8 cellular contexts compared by ENCODE assay signal in genomic region chr10:79826496-79827215, GRCh38.
DNase-seq lines count a peak whose midpoint lies in the region; ATAC-seq and TF ChIP-seq lines count a peak whose summit lies in the region.
"Not testable (repeated sequence)": the region's sequence is repeated elsewhere in the genome, so short reads cannot be mapped to it uniquely, and the experiment has no call there.

Gene NUTM2E, plus strand, starts transcription at chr10:79826739. Its CDS starts 15,002 bp downstream, at chr10:79841741.

- peak; percentile 94 for ATAC-seq in GM19035 (IDR thresholded peaks at IDR 0.05; ENCODE audit: unreplicated experiment)
- peak; percentile 92 for ATAC-seq in HG03175 (IDR thresholded peaks at IDR 0.05; ENCODE audit: unreplicated experiment)

- H3K4me3 ChIP-seq in AG10803 (ENCODE audit: low read length), result peak within 1 kb of the TSS; percentile 60

- peak; percentile 74 for DNase-seq in AG10803 (ENCODE audit: low read depth)
- peak; percentile 67 for DNase-seq in NCI-H446 treated with DMSO at 0.1 percent for 48 hours (lab: John Stamatoyannopoulos, UW)
- DNase-seq in activated CD4-positive, alpha-beta T cell treated with anti-CD3 and anti-CD28 coated beads, Interleukin-2, amount 50 U/mL, for 24 hours (ENCODE audit: low read depth in 1 of 2, low spot score in 1 of 2), result peak; percentile 54 to 55
- DNase-seq in dedifferentiated amniotic fluid mesenchymal stem cell (ENCODE audit: extremely low spot score), result peak; percentile 41
- peak; percentile 90 for DNase-seq in left kidney (ENCODE audit: low read depth, low spot score)
- peak; percentile 74 for DNase-seq in stimulated activated CD4-positive, alpha-beta T cell treated with anti-CD3 and anti-CD28 coated beads, Interleukin-15, amount 100 ng/mL, for 24 hours

- TF ChIP-seq CTCF in AG10803 (conservative IDR thresholded peaks at IDR 0.05; ENCODE audit: low read length), result not testable (repeated sequence)

Comparison
In these comparisons a context has a peak if more than half of its experiments do, and no peak if none do; other contexts are left out.
1. Peak in every context shown above with its lines: DNase-seq, ATAC-seq and H3K4me3 ChIP-seq.